9 cellular contexts compared by ENCODE assay signal in the genomic region with DNA sequence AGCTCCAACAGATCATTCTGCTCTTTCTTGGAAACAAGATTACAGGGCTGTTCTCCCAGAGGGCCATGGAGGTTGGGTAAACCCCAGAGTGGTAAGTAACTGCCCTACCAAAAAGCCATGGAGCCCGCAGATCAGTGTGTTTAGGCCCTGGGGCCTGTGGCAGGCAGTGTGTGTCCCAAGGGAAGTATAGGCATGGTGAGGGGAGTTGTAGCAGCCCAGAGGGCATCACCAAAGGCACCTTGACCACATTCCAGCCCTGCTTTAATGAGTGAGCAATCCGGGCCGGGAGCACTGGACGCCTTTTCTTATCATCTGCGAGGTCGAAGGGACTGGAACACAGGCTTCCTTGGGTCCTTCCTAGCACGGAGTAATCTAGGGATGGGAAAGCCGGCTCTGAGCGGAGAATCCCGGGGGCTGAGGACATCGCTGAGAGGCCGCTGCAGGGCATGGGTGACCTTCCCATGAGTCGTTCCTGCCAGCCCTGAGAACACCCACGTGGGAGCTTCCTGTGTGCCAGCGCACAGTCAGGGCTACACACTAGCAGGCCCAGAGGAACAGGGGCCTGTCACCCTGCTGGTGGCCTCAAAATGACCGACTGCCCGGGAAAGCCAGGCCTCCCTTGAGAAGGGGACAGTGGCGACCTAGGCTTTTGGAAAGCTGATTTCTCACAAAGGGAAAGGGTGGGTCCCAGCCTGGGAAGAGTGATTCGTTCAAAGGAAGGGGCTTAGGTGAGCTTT.
DNase-seq lines count a peak whose midpoint lies in the region; ATAC-seq and TF ChIP-seq lines count a peak whose summit lies in the region.
"Had no signal": no experiment of that assay in that cellular context is flagged by ENCODE, and none has a peak within 500 bp of the region (broad histone marks: within the 10 kb centered on the region; RNA-seq: fewer than 3 reads in every experiment).

No MANE protein-coding gene starts in this region.

- DNase-seq in GM23338 (ENCODE audit: low spot score) (no peak), SW480 (ENCODE audit: low spot score) (peak; percentile 35), cardiac muscle cell (ENCODE audit: low read depth in 1 of 2, low spot score in 1 of 2) (no peak), NCI-H526 (lab: John Stamatoyannopoulos, UW) (no peak), NK-92 (lab: John Stamatoyannopoulos, UW; ENCODE audit: unreplicated experiment) (no peak), SIG-M5 treated with dmso at 0.1 percent for 504 hours (lab: John Stamatoyannopoulos, UW; ENCODE audit: unreplicated experiment) (no peak), NCI-H146 treated with DMSO at 0.1 percent for 48 hours (lab: John Stamatoyannopoulos, UW; ENCODE audit: unreplicated experiment) (no peak)

- peak overlapping the region; percentile 30 for H3K9ac ChIP-seq in skeletal muscle satellite cell (ENCODE audit: low read depth, low read length)

- no peaks in the 10 kb centered on the region; the same call in 2 of the 3 replicates for H3K9me3 Mint-ChIP-seq in GM23338

- H3K36me3 ChIP-seq in GM23338 (ENCODE audit: insufficient read depth) (no peaks in the 10 kb centered on the region), cardiac muscle cell (no peaks in the 10 kb centered on the region), skeletal muscle satellite cell (ENCODE audit: insufficient read depth, low read length) (no peaks in the 10 kb centered on the region)

- H3K27ac ChIP-seq in GM23338 (ENCODE audit: low read depth) (no peak overlapping the region), cardiac muscle cell (peak overlapping the region; percentile 31)

- H3K9me3 ChIP-seq in cardiac muscle cell (ENCODE audit: low read depth) (no peaks in the 10 kb centered on the region), skeletal muscle satellite cell (replicated peaks; ENCODE audit: low read length) (no peaks in the 10 kb centered on the region)
- H3K9me3 ChIP-seq: mucosa of descending colon had no signal

- no peak overlapping the region for H3K27ac Mint-ChIP-seq in GM23338

- no peak for ATAC-seq in GM23338

- H3K4me2 ChIP-seq in GM23338: peak overlapping the region; percentile 99; the same call in 1 of the 2 replicates
- H3K4me2 ChIP-seq in skeletal muscle satellite cell (ENCODE audit: low read length): peak overlapping the region; percentile 91

- H3K79me2 ChIP-seq in GM23338 (replicated peaks; ENCODE audit: insufficient read depth): no peaks in the 10 kb centered on the region

- peaks cover 6% of the 10 kb centered on the region; the same call in 1 of the 2 replicates for H3K27me3 ChIP-seq in GM23338 (ENCODE audit: insufficient read depth)
- no peaks in the 10 kb centered on the region for H3K27me3 ChIP-seq in cardiac muscle cell
- no peaks in the 10 kb centered on the region for H3K27me3 ChIP-seq in skeletal muscle satellite cell (ENCODE audit: control insufficient read depth, insufficient read depth, low read length)

- H3K4me3 ChIP-seq in GM23338 (no peak overlapping the region), cardiac muscle cell (no peak overlapping the region), skeletal muscle satellite cell (ENCODE audit: low read length) (peak overlapping the region; percentile 5)
- H3K4me3 ChIP-seq: mucosa of descending colon had no signal

- H3K9me2 ChIP-seq in GM23338 (ENCODE audit: insufficient read depth): no peaks in the 10 kb centered on the region

- peaks cover 13% of the 10 kb centered on the region for H3K4me1 Mint-ChIP-seq in GM23338

- H3K4me1 ChIP-seq in GM23338 (ENCODE audit: insufficient read depth) (peaks cover 7% of the 10 kb centered on the region; the same call in 1 of the 2 replicates), cardiac muscle cell (ENCODE audit: low read depth) (peaks cover 7% of the 10 kb centered on the region), skeletal muscle satellite cell (ENCODE audit: control insufficient read depth, insufficient read depth, low read length) (peaks cover 44% of the 10 kb centered on the region)

- H3K4me3 Mint-ChIP-seq in GM23338: peak overlapping the region; percentile 82; the same call in 1 of the 3 replicates

- H3F3A ChIP-seq in GM23338 (replicated peaks; ENCODE audit: low read depth): 0 out of 2 replicates have a peak, but pooled peaks cover 3% of the 10 kb centered on the region

- TF ChIP-seq CTCF in GM23338 (conservative IDR thresholded peaks at IDR 0.05; ENCODE audit: low read depth in 2 of 2) (no peak), cardiac muscle cell (IDR thresholded peaks at IDR 0.05; ENCODE audit: low read depth, low read length) (no peak)

- no peaks in the 10 kb centered on the region; the same call in 2 of the 3 replicates for H3K36me3 Mint-ChIP-seq in GM23338 (ENCODE audit: low read depth)

- H4K20me1 ChIP-seq in GM23338 (replicated peaks; ENCODE audit: insufficient read depth): no peaks in the 10 kb centered on the region

- peak overlapping the region; percentile 100 for H2AFZ ChIP-seq in GM23338

- H3K27me3 Mint-ChIP-seq in GM23338 (ENCODE audit: insufficient read depth, low read depth, poor library complexity): peaks cover 16% of the 10 kb centered on the region

TF ChIP-seq in GM23338, 12 proteins besides CTCF, POLR2A, EP300 and RAD21:
- TF ChIP-seq, protein P1, sequence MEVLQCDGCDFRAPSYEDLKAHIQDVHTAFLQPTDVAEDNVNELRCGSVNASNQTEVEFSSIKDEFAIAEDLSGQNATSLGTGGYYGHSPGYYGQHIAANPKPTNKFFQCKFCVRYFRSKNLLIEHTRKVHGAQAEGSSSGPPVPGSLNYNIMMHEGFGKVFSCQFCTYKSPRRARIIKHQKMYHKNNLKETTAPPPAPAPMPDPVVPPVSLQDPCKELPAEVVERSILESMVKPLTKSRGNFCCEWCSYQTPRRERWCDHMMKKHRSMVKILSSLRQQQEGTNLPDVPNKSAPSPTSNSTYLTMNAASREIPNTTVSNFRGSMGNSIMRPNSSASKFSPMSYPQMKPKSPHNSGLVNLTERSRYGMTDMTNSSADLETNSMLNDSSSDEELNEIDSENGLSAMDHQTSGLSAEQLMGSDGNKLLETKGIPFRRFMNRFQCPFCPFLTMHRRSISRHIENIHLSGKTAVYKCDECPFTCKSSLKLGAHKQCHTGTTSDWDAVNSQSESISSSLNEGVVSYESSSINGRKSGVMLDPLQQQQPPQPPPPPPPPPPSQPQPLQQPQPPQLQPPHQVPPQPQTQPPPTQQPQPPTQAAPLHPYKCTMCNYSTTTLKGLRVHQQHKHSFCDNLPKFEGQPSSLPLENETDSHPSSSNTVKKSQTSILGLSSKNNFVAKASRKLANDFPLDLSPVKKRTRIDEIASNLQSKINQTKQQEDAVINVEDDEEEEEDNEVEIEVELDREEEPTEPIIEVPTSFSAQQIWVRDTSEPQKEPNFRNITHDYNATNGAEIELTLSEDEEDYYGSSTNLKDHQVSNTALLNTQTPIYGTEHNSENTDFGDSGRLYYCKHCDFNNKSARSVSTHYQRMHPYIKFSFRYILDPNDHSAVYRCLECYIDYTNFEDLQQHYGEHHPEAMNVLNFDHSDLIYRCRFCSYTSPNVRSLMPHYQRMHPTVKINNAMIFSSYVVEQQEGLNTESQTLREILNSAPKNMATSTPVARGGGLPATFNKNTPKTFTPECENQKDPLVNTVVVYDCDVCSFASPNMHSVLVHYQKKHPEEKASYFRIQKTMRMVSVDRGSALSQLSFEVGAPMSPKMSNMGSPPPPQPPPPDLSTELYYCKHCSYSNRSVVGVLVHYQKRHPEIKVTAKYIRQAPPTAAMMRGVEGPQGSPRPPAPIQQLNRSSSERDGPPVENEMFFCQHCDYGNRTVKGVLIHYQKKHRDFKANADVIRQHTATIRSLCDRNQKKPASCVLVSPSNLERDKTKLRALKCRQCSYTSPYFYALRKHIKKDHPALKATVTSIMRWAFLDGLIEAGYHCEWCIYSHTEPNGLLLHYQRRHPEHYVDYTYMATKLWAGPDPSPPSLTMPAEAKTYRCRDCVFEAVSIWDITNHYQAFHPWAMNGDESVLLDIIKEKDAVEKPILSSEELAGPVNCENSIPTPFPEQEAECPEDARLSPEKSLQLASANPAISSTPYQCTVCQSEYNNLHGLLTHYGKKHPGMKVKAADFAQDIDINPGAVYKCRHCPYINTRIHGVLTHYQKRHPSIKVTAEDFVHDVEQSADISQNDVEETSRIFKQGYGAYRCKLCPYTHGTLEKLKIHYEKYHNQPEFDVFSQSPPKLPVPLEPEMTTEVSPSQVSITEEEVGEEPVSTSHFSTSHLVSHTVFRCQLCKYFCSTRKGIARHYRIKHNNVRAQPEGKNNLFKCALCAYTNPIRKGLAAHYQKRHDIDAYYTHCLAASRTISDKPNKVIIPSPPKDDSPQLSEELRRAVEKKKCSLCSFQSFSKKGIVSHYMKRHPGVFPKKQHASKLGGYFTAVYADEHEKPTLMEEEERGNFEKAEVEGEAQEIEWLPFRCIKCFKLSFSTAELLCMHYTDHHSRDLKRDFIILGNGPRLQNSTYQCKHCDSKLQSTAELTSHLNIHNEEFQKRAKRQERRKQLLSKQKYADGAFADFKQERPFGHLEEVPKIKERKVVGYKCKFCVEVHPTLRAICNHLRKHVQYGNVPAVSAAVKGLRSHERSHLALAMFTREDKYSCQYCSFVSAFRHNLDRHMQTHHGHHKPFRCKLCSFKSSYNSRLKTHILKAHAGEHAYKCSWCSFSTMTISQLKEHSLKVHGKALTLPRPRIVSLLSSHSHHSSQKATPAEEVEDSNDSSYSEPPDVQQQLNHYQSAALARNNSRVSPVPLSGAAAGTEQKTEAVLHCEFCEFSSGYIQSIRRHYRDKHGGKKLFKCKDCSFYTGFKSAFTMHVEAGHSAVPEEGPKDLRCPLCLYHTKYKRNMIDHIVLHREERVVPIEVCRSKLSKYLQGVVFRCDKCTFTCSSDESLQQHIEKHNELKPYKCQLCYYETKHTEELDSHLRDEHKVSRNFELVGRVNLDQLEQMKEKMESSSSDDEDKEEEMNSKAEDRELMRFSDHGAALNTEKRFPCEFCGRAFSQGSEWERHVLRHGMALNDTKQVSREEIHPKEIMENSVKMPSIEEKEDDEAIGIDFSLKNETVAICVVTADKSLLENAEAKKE (CRISPR knock-in tag; IDR thresholded peaks at IDR 0.05): no peak
- TF ChIP-seq POLR2AphosphoS5 (IDR thresholded peaks at IDR 0.05; ENCODE audit: low read depth) (no peak), EZH2phosphoT487 (IDR thresholded peaks at IDR 0.05; ENCODE audit: unreplicated experiment) (no peak), CREB1 (CRISPR knock-in tag; IDR thresholded peaks at IDR 0.05; ENCODE audit: low read depth) (no peak)
